Comparison of ENCODE assay signal across 21 cellular contexts in genomic region chr11:81301426-81301825, GRCh38.
"Had no signal": no experiment of that assay in that cellular context is flagged by ENCODE, and none has a peak within 500 bp of the region (broad histone marks: within the 10 kb centered on the region; RNA-seq: fewer than 3 reads in every experiment).

No MANE protein-coding gene starts in this region.

- DNase-seq: activated B cell treated with CpG ODN at 0.5 μM for 24 hours; activated CD4-positive, alpha-beta memory T cell treated with anti-CD3 and anti-CD28 coated beads for 36 hours; activated CD4-positive, alpha-beta T cell treated with anti-CD3 and anti-CD28 coated beads for 4 hours; activated CD4-positive, alpha-beta T cell treated with anti-CD3 and anti-CD28 coated beads, Interleukin-2, amount 50 U/mL, for 1 hour; activated CD4-positive, CD25-positive, alpha-beta regulatory T cell treated with anti-CD3 and anti-CD28 coated beads, Interleukin-2, amount 50 U/mL, for 72 hours; activated CD8-positive, alpha-beta memory T cell treated with anti-CD3 and anti-CD28 coated beads, Interleukin-2, amount 50 U/mL, for 4 hours; activated gamma-delta T cell treated with Interleukin-2 at 50 U/mL for 16 hours; activated naive CD4-positive, alpha-beta T cell treated with anti-CD3 and anti-CD28 coated beads for 36 hours; activated T-cell treated with anti-CD3 and anti-CD28 coated beads for 4 hours; activated T-cell treated with anti-CD3 and anti-CD28 coated beads, Interleukin-2, amount 50 U/mL, for 4 hours; adrenal gland; body of pancreas; Karpas-422; NCI-H1694 treated with DMSO at 0.1 percent for 48 hours; NCI-H2029; NCI-H226; NCI-H446 treated with DMSO at 0.1 percent for 48 hours; NCI-H524; SHP77; SJCRH30; SK-N-SH had no signal
